In genomic region chr1:16338961-16339360, GRCh38 we compare ENCODE assay signal across 2 cellular contexts.
TF ChIP-seq lines count a peak whose summit lies in the region.

No MANE protein-coding gene starts in this region.

TF ChIP-seq in SK-N-SH treated with all-trans-retinoic acid at 6 μM for 48 hours, 23 proteins besides CTCF, POLR2A, EP300 and RAD21 (continued from another document):
- TF ChIP-seq, protein P1, sequence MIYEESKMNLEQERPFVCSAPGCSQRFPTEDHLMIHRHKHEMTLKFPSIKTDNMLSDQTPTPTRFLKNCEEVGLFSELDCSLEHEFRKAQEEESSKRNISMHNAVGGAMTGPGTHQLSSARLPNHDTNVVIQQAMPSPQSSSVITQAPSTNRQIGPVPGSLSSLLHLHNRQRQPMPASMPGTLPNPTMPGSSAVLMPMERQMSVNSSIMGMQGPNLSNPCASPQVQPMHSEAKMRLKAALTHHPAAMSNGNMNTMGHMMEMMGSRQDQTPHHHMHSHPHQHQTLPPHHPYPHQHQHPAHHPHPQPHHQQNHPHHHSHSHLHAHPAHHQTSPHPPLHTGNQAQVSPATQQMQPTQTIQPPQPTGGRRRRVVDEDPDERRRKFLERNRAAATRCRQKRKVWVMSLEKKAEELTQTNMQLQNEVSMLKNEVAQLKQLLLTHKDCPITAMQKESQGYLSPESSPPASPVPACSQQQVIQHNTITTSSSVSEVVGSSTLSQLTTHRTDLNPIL (CRISPR knock-in tag; IDR thresholded peaks at IDR 0.05; ENCODE audit: low read depth), result no peak
- TF ChIP-seq POU6F1 (CRISPR knock-in tag; IDR thresholded peaks at IDR 0.05; ENCODE audit: borderline replicate concordance, low read depth), result no peak
- TF ChIP-seq ZFP30 (CRISPR knock-in tag; IDR thresholded peaks at IDR 0.05), result no peak
TF ChIP-seq in SK-N-SH treated with all-trans-retinoic acid at 6 μM for 48 hours: peak in this region for 0.

TF ChIP-seq in SK-N-SH, 30 proteins besides CTCF, POLR2A, EP300 and RAD21 (continued from another document):
- TF ChIP-seq REST (IDR thresholded peaks at IDR 0.05; ENCODE audit: low read depth, low read length) (no peak), NFIC (IDR thresholded peaks at IDR 0.05; ENCODE audit: borderline replicate concordance) (no peak), IRF3 (IDR thresholded peaks at IDR 0.05; ENCODE audit: low read depth, low read length) (no peak)
